Comparison of ENCODE assay signal across 8 cellular contexts in genomic region chr3:30624451-30624850, GRCh38. TPM values are rescaled to one million over a fixed set of nuclear protein-coding genes. Genes with fewer than 3 reads are reported as not detected.
DNase-seq lines count a peak whose midpoint lies in the region; ATAC-seq and TF ChIP-seq lines count a peak whose summit lies in the region.
"Not testable (repeated sequence)": the region's sequence is repeated elsewhere in the genome, so short reads cannot be mapped to it uniquely, and the experiment has no call there.

No MANE protein-coding gene starts in this region.

- intact Hi-C loops in Caco-2 (cut with micrococcal nuclease; ENCODE audit: unreplicated experiment): loop anchor here (10.0 kb wide), 2 partner anchors 180 to 580 kb away; no protein-coding TSS in a partner anchor
- intact Hi-C loops in activated CD8-positive, alpha-beta T cell treated with anti-CD3 and anti-CD28 coated beads for 36 hours (cut with micrococcal nuclease): not testable (repeated sequence)

- TF ChIP-seq CTCF in Caco-2 (IDR thresholded peaks at IDR 0.05; ENCODE audit: insufficient read depth in 1 of 2, low read depth in 1 of 2, low read length in 1 of 2, severe bottlenecking in 1 of 2, unreplicated experiment in 1 of 2); RWPE1 (conservative IDR thresholded peaks at IDR 0.05; ENCODE audit: low read depth); activated CD8-positive, alpha-beta T cell treated with anti-CD3 and anti-CD28 coated beads for 36 hours (IDR thresholded peaks at IDR 0.05): not testable (repeated sequence)

- not testable (repeated sequence) for H2AFZ ChIP-seq in ACC112 (ENCODE audit: low read length, unreplicated experiment)

- POLR2A ChIA-PET in Caco-2 (lab: Charles Lee); RWPE1 (lab: Yijun Ruan, JAX; ENCODE audit: low non-redundant PET): not testable (repeated sequence)
- POLR2A ChIA-PET in activated CD8-positive, alpha-beta T cell treated with anti-CD3 and anti-CD28 coated beads for 36 hours (lab: Charles Lee): interaction anchor here (0.6 to 5.7 kb wide), 4 partner anchors 8 to 33 kb away, joined by 3 to 35 read pairs (median 5); partner anchors contain the start of gene TGFBR2

- ATAC-seq in activated CD8-positive, alpha-beta T cell treated with anti-CD3 and anti-CD28 coated beads for 36 hours; activated naive CD4-positive, alpha-beta T cell treated with anti-CD3 and anti-CD28 coated beads, Interleukin-2, amount 50 U/mL, for 72 hours; stimulated activated naive B cell treated with anti-CD40 and anti-IgM and Interleukin-4, amounts not matched to agents 10 μg/mL and 1 μg/mL and 100 μg/mL, for 72 hours (replicated peaks): not testable (repeated sequence)
- peak; percentile 55 to 58 for ATAC-seq in naive B cell (ENCODE audit: low read depth in 2 of 2)

- not testable (repeated sequence) for H3K27me3 ChIP-seq in ACC112 (ENCODE audit: insufficient read depth, low read length); Caco-2 (replicated peaks; ENCODE audit: control insufficient read depth, insufficient read depth, low read length)

- H3K36me3 Mint-ChIP-seq in Caco-2 (ENCODE audit: insufficient read depth, unreplicated experiment) (peaks cover 74% of the 10 kb centered on the region), naive B cell (peaks cover 11 to 25% of the 10 kb centered on the region in 2 donors)
- peaks cover 72% of the 10 kb centered on the region for H3K36me3 Mint-ChIP-seq in activated CD8-positive, alpha-beta T cell treated with anti-CD3 and anti-CD28 coated beads for 36 hours (ENCODE audit: low read depth)
- H3K36me3 Mint-ChIP-seq in activated naive CD4-positive, alpha-beta T cell treated with anti-CD3 and anti-CD28 coated beads, Interleukin-2, amount 50 U/mL, for 72 hours: peaks cover 29 to 63% of the 10 kb centered on the region in 2 donors
- H3K36me3 Mint-ChIP-seq in stimulated activated naive B cell treated with anti-CD40 and anti-IgM and Interleukin-4, amounts not matched to agents 10 μg/mL and 1 μg/mL and 100 μg/mL, for 72 hours: peaks cover 31 to 43% of the 10 kb centered on the region in 2 donors

- not testable (repeated sequence) for H3K9me3 Mint-ChIP-seq in Caco-2 (ENCODE audit: unreplicated experiment); activated CD8-positive, alpha-beta T cell treated with anti-CD3 and anti-CD28 coated beads for 36 hours; activated naive CD4-positive, alpha-beta T cell treated with anti-CD3 and anti-CD28 coated beads, Interleukin-2, amount 50 U/mL, for 72 hours; naive B cell; stimulated activated naive B cell treated with anti-CD40 and anti-IgM and Interleukin-4, amounts not matched to agents 10 μg/mL and 1 μg/mL and 100 μg/mL, for 72 hours

- peaks cover 40% of the 10 kb centered on the region for H3K4me1 Mint-ChIP-seq in Caco-2 (ENCODE audit: low read depth, unreplicated experiment)
- peaks cover 86% of the 10 kb centered on the region for H3K4me1 Mint-ChIP-seq in activated CD8-positive, alpha-beta T cell treated with anti-CD3 and anti-CD28 coated beads for 36 hours (ENCODE audit: low read depth)
- H3K4me1 Mint-ChIP-seq in naive B cell: peaks cover 63 to 95% (median 89%) of the 10 kb centered on the region in 3 donors
- peaks cover 48 to 88% of the 10 kb centered on the region in 2 donors for H3K4me1 Mint-ChIP-seq in stimulated activated naive B cell treated with anti-CD40 and anti-IgM and Interleukin-4, amounts not matched to agents 10 μg/mL and 1 μg/mL and 100 μg/mL, for 72 hours

- not testable (repeated sequence) for H3K27me3 Mint-ChIP-seq in Caco-2 (ENCODE audit: insufficient read depth, unreplicated experiment); activated CD8-positive, alpha-beta T cell treated with anti-CD3 and anti-CD28 coated beads for 36 hours; naive B cell; stimulated activated naive B cell treated with anti-CD40 and anti-IgM and Interleukin-4, amounts not matched to agents 10 μg/mL and 1 μg/mL and 100 μg/mL, for 72 hours

- H3K4me1 ChIP-seq in ACC112 (ENCODE audit: control insufficient read depth, insufficient read depth, low read length, unreplicated experiment): peaks cover 91% of the 10 kb centered on the region
- H3K4me1 ChIP-seq in Caco-2: peaks cover 75% of the 10 kb centered on the region

- H3K27ac Mint-ChIP-seq in Caco-2 (ENCODE audit: unreplicated experiment) (peak overlapping the region; percentile 93), naive B cell (peak overlapping the region; percentile 96 to 100 (median 96))
- peak overlapping the region; percentile 98 for H3K27ac Mint-ChIP-seq in activated CD8-positive, alpha-beta T cell treated with anti-CD3 and anti-CD28 coated beads for 36 hours
- peak overlapping the region; percentile 100 for H3K27ac Mint-ChIP-seq in activated naive CD4-positive, alpha-beta T cell treated with anti-CD3 and anti-CD28 coated beads, Interleukin-2, amount 50 U/mL, for 72 hours
- H3K27ac Mint-ChIP-seq in stimulated activated naive B cell treated with anti-CD40 and anti-IgM and Interleukin-4, amounts not matched to agents 10 μg/mL and 1 μg/mL and 100 μg/mL, for 72 hours: peak overlapping the region; percentile 97

- CTCF ChIA-PET in Caco-2 (lab: Charles Lee); RWPE1 (lab: Yijun Ruan, JAX): not testable (repeated sequence)
- CTCF ChIA-PET in activated CD8-positive, alpha-beta T cell treated with anti-CD3 and anti-CD28 coated beads for 36 hours (lab: Charles Lee): interaction anchor here (1.4 to 2.9 kb wide), 5 partner anchors 8 to 69 kb away, joined by 3 to 8 read pairs (median 4); no protein-coding TSS in a partner anchor

- H3K36me3 ChIP-seq in ACC112 (ENCODE audit: insufficient read depth, low read length): peaks cover 42% of the 10 kb centered on the region
- not testable (repeated sequence) for H3K36me3 ChIP-seq in Caco-2 (ENCODE audit: control insufficient read depth, insufficient read depth, low read length)

- H3K9me3 ChIP-seq in Caco-2: not testable (repeated sequence)

- not testable (repeated sequence) for DNase-seq in Caco-2; RWPE1 (ENCODE audit: low spot score); activated CD8-positive, alpha-beta T cell treated with anti-CD3 and anti-CD28 coated beads for 36 hours; activated naive CD4-positive, alpha-beta T cell treated with anti-CD3 and anti-CD28 coated beads, Interleukin-2, amount 50 U/mL, for 72 hours (ENCODE audit: low spot score in 2 of 2); epithelial cell of prostate (ENCODE audit: low read depth, low spot score); naive B cell; stimulated activated naive B cell treated with anti-CD40 and anti-IgM and Interleukin-4, amounts not matched to agents 10 μg/mL and 1 μg/mL and 100 μg/mL, for 72 hours

- peaks cover 95% of the 10 kb centered on the region for H3K79me2 ChIP-seq in ACC112 (ENCODE audit: control insufficient read depth, insufficient read depth, low read length, unreplicated experiment)

- not testable (repeated sequence) for BruUV-seq in Caco-2 (replicated peaks; lab: Mats Ljungman, UMichigan)

- not testable (repeated sequence) for H3K4me3 ChIP-seq in ACC112 (ENCODE audit: low read depth, low read length); Caco-2 (ENCODE audit: low read depth, low read length)

- not testable (repeated sequence) for H3K4me3 Mint-ChIP-seq in Caco-2 (ENCODE audit: unreplicated experiment)
- peak overlapping the region; percentile 63 for H3K4me3 Mint-ChIP-seq in activated CD8-positive, alpha-beta T cell treated with anti-CD3 and anti-CD28 coated beads for 36 hours
- peak overlapping the region; percentile 62 to 91 (median 82) for H3K4me3 Mint-ChIP-seq in naive B cell
- peak overlapping the region; percentile 59 to 65 for H3K4me3 Mint-ChIP-seq in stimulated activated naive B cell treated with anti-CD40 and anti-IgM and Interleukin-4, amounts not matched to agents 10 μg/mL and 1 μg/mL and 100 μg/mL, for 72 hours

- H3K27ac ChIP-seq in ACC112 (ENCODE audit: low read depth, low read length) (peak overlapping the region; percentile 85), RWPE1 (peak overlapping the region; percentile 75), epithelial cell of prostate (peak overlapping the region; percentile 78)

RNA-seq across cellular contexts. Expression of gene TGFBR2, which starts 18.1 kb away (rescaled TPM):
- total RNA-seq in Caco-2 (2022): 40.5 and 41.9 TPM in 2 replicates
- 10 to 100 TPM; 49.1 to 50.0 TPM for total RNA-seq in activated CD8-positive, alpha-beta T cell treated with anti-CD3 and anti-CD28 coated beads for 36 hours
- total RNA-seq in activated naive CD4-positive, alpha-beta T cell treated with anti-CD3 and anti-CD28 coated beads, Interleukin-2, amount 50 U/mL, for 72 hours: 10 to 100 TPM; 45.0 to 74.1 TPM
- 100 to 1,000 TPM in 5 of 6 donors, 10 to 100 TPM in 1; 99.4 to 169 (median 116) TPM for polyA plus RNA-seq in naive B cell (ENCODE audit: low read depth in 6 of 6)
